ENCODE assay signal across 8 cellular contexts in the genomic region with DNA sequence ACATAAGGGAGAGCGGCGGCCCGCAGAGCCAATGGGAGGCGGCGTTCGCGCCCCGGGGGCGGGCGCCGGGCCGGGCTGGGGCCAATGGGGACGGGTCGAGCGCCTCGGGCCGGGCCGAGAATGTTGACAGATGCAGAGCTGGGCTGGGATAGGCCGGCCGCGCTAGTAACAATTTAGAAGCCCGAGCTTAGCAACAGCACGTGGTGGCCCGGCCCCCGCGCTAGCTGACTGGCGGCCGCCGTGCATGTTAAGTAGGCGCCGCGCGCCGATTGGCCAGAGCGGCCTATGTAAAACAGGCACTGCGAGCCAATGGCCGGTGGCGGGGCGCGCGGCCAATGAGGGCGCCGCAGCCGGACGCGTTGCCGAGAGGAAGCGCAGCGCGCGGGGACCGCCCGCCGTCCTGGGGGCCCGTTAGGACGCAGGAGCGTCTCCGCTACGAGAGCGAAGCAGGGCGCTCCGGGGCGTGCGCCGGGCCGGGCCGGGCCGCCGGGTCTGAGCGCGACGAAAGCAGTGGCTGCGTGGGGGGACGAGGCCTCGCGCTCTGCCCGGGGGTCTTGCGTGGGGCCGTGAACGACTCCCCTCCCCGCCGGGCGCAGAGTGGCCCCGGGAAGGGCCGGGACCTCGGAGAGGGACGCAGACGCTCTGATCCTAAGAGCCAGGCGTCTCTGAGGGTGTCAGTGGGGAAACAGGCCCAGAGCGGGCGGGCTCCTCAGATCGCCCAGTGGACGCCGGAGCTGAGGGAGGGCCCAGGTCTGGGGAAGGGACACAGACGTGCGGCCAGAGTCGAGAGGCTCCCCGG. TPM values are rescaled to one million over a fixed set of nuclear protein-coding genes. Genes with fewer than 3 reads are reported as not detected.
DNase-seq lines count a peak whose midpoint lies in the region; ATAC-seq, FAIRE-seq and TF ChIP-seq lines count a peak whose summit lies in the region.

No MANE protein-coding gene starts in this region.

- TF ChIP-seq EP300 in HepG2 (IDR thresholded peaks at IDR 0.05; ENCODE audit: low read depth in 2 of 2, low read length in 2 of 2) (peak in 1 of 2 experiments; percentile 69; a peak in 2 of 4 replicates), HepG2 (CRISPR knock-in tag; IDR thresholded peaks at IDR 0.05; ENCODE audit: borderline replicate concordance) (no peak)

- POLR2A ChIA-PET in HepG2 (lab: Yijun Ruan, JAX), result interaction anchor here (0.6 to 1.3 kb wide), 6 partner anchors 12 to 274 kb away, joined by 3 to 11 read pairs (median 3); a partner anchor contains a TSS

- no peaks in the 10 kb centered on the region for H3K9me3 Mint-ChIP-seq in CD4-positive, CD25-positive, alpha-beta regulatory T cell

- H3K4me3 Mint-ChIP-seq in CD4-positive, CD25-positive, alpha-beta regulatory T cell, result peak overlapping the region; percentile 78 to 97 (median 83)

- FAIRE-seq in HepG2 (lab: Jason Lieb, UNC), result peak; percentile 69

- no peaks in the 10 kb centered on the region for H4K20me1 ChIP-seq in HepG2 (ENCODE audit: insufficient read depth, low read length)

- in situ Hi-C loops in HepG2 (cut with HindIII; ENCODE audit: extremely low pct_ligation_motif_present, low pct_unique_long_range_greater_than_20kb), result no loop called here

- H3K36me3 Mint-ChIP-seq in CD4-positive, CD25-positive, alpha-beta regulatory T cell, result no peaks in the 10 kb centered on the region

- TF ChIP-seq RAD21 in HepG2 (CRISPR knock-in tag; IDR thresholded peaks at IDR 0.05), result peak; percentile 23; the same call in 1 of the 2 replicates

- no peaks in the 10 kb centered on the region for H3K27me3 ChIP-seq in CD4-positive, CD25-positive, alpha-beta regulatory T cell (ENCODE audit: control insufficient read depth, insufficient read depth, low read length)
- peaks cover 11 to 28% of the 10 kb centered on the region in 2 experiments; a peak in 3 of 5 replicates for H3K27me3 ChIP-seq in HepG2 (ENCODE audit: control insufficient read depth in 1 of 2, insufficient read depth in 2 of 2, low read length in 2 of 2)

- peak overlapping the region; percentile 77 for H3K9ac ChIP-seq in HepG2 (ENCODE audit: insufficient read depth, low read depth, low read length)

- ATAC-seq in CD4-positive, CD25-positive, alpha-beta regulatory T cell (ENCODE audit: low read depth in 2 of 2), result peak; percentile 90 to 93
- ATAC-seq in GM19438 (IDR thresholded peaks at IDR 0.05; ENCODE audit: low read depth, unreplicated experiment) (peak; percentile 89), HG03571 (IDR thresholded peaks at IDR 0.05; ENCODE audit: unreplicated experiment) (peak; percentile 88), HepG2 (peak; percentile 91)

- H3K4me1 Mint-ChIP-seq in CD4-positive, CD25-positive, alpha-beta regulatory T cell, result peaks cover 0 to 18% (median 2%) of the 10 kb centered on the region in 4 donors

- peaks cover 9% of the 10 kb centered on the region for H3K79me2 ChIP-seq in HepG2 (ENCODE audit: insufficient read depth, low read length)

- intact Hi-C loops in HepG2 (cut with micrococcal nuclease; ENCODE audit: unreplicated experiment), result loop anchor here (1.0 kb wide), 1 partner anchor 20 kb away; a partner anchor contains a TSS

- peak in 1 of 2 experiments; percentile 61; a peak in 2 of 4 replicates for TF ChIP-seq POLR2A in HepG2 (IDR thresholded peaks at IDR 0.05; ENCODE audit: insufficient read depth in 1 of 2, low read depth in 2 of 2, low read length in 2 of 2)

- H3K4me1 ChIP-seq in CD4-positive, CD25-positive, alpha-beta regulatory T cell (ENCODE audit: control insufficient read depth, insufficient read depth, low read length, poor library complexity, severe bottlenecking), result peaks cover 31% of the 10 kb centered on the region
- H3K4me1 ChIP-seq in HepG2 (ENCODE audit: insufficient read depth, low read length), result peaks cover 31% of the 10 kb centered on the region

- H3K4me3 ChIP-seq in CD4-positive, CD25-positive, alpha-beta regulatory T cell (ENCODE audit: low read depth, low read length), result no peak overlapping the region
- H3K4me3 ChIP-seq in HepG2 (replicated peaks in 1 of 3; ENCODE audit: insufficient read depth in 1 of 3, low read depth in 2 of 3, low read length in 3 of 3), result peak overlapping the region; percentile 50 to 76 (median 71); a peak in 5 of 6 replicates

- H3K4me2 ChIP-seq in HepG2 (ENCODE audit: low read depth, low read length), result peak overlapping the region; percentile 89

- WGBS in HepG2 (ENCODE audit: low lambda C conversion rate), result 0% methylated on average over 5 of the region's 98 CpGs

- peak overlapping the region; percentile 90 for H3K27ac ChIP-seq in CD4-positive, CD25-positive, alpha-beta regulatory T cell (ENCODE audit: insufficient read depth, low read length, poor library complexity, severe bottlenecking)
- H3K27ac ChIP-seq in HepG2 (ENCODE audit: extremely low read length, insufficient read depth, low read length), result peak overlapping the region; percentile 83

- H3K27ac Mint-ChIP-seq in CD4-positive, CD25-positive, alpha-beta regulatory T cell, result peak overlapping the region; percentile 64 to 71 (median 66)

- no peaks in the 10 kb centered on the region for H3K9me3 ChIP-seq in CD4-positive, CD25-positive, alpha-beta regulatory T cell (ENCODE audit: control insufficient read depth in 2 of 2, low read length in 2 of 2)
- H3K9me3 ChIP-seq in HepG2 (ENCODE audit: low read length), result no peaks in the 10 kb centered on the region

- no peak for TF ChIP-seq CTCF in HepG2 (CRISPR knock-in tag; IDR thresholded peaks at IDR 0.05)

- peaks cover 18% of the 10 kb centered on the region for H3K36me3 ChIP-seq in CD4-positive, CD25-positive, alpha-beta regulatory T cell (ENCODE audit: control insufficient read depth, insufficient read depth, low read length)
- H3K36me3 ChIP-seq in HepG2 (replicated peaks in 1 of 2; ENCODE audit: control insufficient read depth in 1 of 2, insufficient read depth in 2 of 2, low read length in 2 of 2), result 0 out of 5 replicates have a peak, but pooled peaks cover 1 to 3% of the 10 kb centered on the region in 2 experiments

- H3K27me3 Mint-ChIP-seq in CD4-positive, CD25-positive, alpha-beta regulatory T cell, result no peaks in the 10 kb centered on the region

- no TSS peak for BruUV-seq in HepG2 (replicated peaks; lab: Mats Ljungman, UMichigan)

- no peak overlapping the region for H2AFZ ChIP-seq in HepG2 (ENCODE audit: low read length)

- CTCF ChIA-PET in HepG2 (lab: Yijun Ruan, JAX; ENCODE audit: low intra/inter-chr PET ratio, low total read pairs), result no interaction called here

- DNase-seq in CD4-positive, CD25-positive, alpha-beta regulatory T cell, result peak; percentile 96 to 100 (median 99)
- peak; percentile 89 for DNase-seq in NCI-H774 (lab: John Stamatoyannopoulos, UW)
- peak; percentile 95 to 96 for DNase-seq in activated CD4-positive, alpha-beta T cell treated with anti-CD3 and anti-CD28 coated beads, Interleukin-2, amount 50 U/mL, for 48 hours
- DNase-seq in dermis microvascular lymphatic vessel endothelial cell (ENCODE audit: low read depth in 2 of 2), result peak; percentile 98 to 100
- DNase-seq in HepG2 (ENCODE audit: low spot score), result peak; percentile 97
- peak; percentile 95 for DNase-seq in stimulated activated CD4-positive, alpha-beta T cell treated with anti-CD3 and anti-CD28 coated beads, Interleukin-2, amount 100 ng/mL, for 48 hours

RNA-seq across cellular contexts. Expression of a gene that starts 0.4 kb away (rescaled TPM):
- 121 TPM for total RNA-seq in CD4-positive, CD25-positive, alpha-beta regulatory T cell
- polyA plus RNA-seq in CD4-positive, CD25-positive, alpha-beta regulatory T cell, result 10 to 100 TPM; 34.3 to 60.4 (median 47.2) TPM
- total RNA-seq in dermis microvascular lymphatic vessel endothelial cell, result 48.7 and 62.6 TPM in 2 replicates
- total RNA-seq in HepG2 (2016; rRNA removed; fragmentation: Illumina TruSeq; extraction: Trizol), result 19.6 and 31.3 TPM in 2 replicates
- 36.9 and 47.9 TPM in 2 replicates for total RNA-seq in HepG2 (2016; cell fraction: cytosol; rRNA removed; fragmentation: Illumina TruSeq; extraction: Trizol; ENCODE audit: low read depth)
- total RNA-seq in HepG2 (2016; cell fraction: insoluble cytoplasmic fraction; rRNA removed; fragmentation: Illumina TruSeq; extraction: Trizol), result 17.4 and 29.0 TPM in 2 replicates
- 44.7 and 51.6 TPM in 2 replicates for total RNA-seq in HepG2 (2016; cell fraction: membrane; rRNA removed; fragmentation: Illumina TruSeq; extraction: Trizol)
- 17.8 and 19.3 TPM in 2 replicates for total RNA-seq in HepG2 (2016; cell fraction: nucleus; rRNA removed; fragmentation: Illumina TruSeq; extraction: Trizol)
- polyA plus RNA-seq in HepG2 (2011; rRNA removed), result 29.0 and 35.5 TPM in 2 replicates
- polyA plus RNA-seq in HepG2 (2011; cell fraction: cytosol; rRNA removed), result 18.8 and 32.8 TPM in 2 replicates
- 55.8 and 75.6 TPM in 2 replicates for polyA plus RNA-seq in HepG2 (2011; cell fraction: nucleus; rRNA removed)
- polyA plus RNA-seq in HepG2 (2012), result 13.3 and 19.0 TPM in 2 replicates
- 75.4 and 78.8 TPM in 2 replicates for polyA plus RNA-seq in HepG2 (2016; cell fraction: cytosol; fragmentation: Illumina TruSeq; extraction: Trizol; ENCODE audit: low read depth)
- polyA plus RNA-seq in HepG2 (2016; cell fraction: insoluble cytoplasmic fraction; fragmentation: Illumina TruSeq; extraction: Trizol; ENCODE audit: low read depth), result 24.7 and 25.4 TPM in 2 replicates
- polyA plus RNA-seq in HepG2 (2016; cell fraction: membrane; fragmentation: Illumina TruSeq; extraction: Trizol; ENCODE audit: low read depth), result 58.0 and 61.9 TPM in 2 replicates
- 40.4 and 42.9 TPM in 2 replicates for polyA plus RNA-seq in HepG2 (2016; cell fraction: nucleus; fragmentation: Illumina TruSeq; extraction: Trizol; ENCODE audit: insufficient read depth, low read depth)
- polyA minus RNA-seq in HepG2 (2011; rRNA and poly(A)+ RNA removed; ENCODE audit: low replicate concordance), result 56.0 and 71.8 TPM in 2 replicates
- polyA minus RNA-seq in HepG2 (2011; cell fraction: cytosol; rRNA and poly(A)+ RNA removed), result 16.4 and 18.3 TPM in 2 replicates
- polyA minus RNA-seq in HepG2 (2011; cell fraction: nucleus; rRNA and poly(A)+ RNA removed), result 38.0 and 41.2 TPM in 2 replicates

RNA-seq across cellular contexts. Expression of a gene that starts 20.4 kb away (rescaled TPM):
- total RNA-seq in CD4-positive, CD25-positive, alpha-beta regulatory T cell, result 140 TPM
- 10 to 100 TPM; 27.5 to 29.8 (median 28.4) TPM for polyA plus RNA-seq in CD4-positive, CD25-positive, alpha-beta regulatory T cell
- total RNA-seq in dermis microvascular lymphatic vessel endothelial cell (5.8 and 7.0 TPM in 2 replicates), HepG2 (2016; rRNA removed; fragmentation: Illumina TruSeq; extraction: Trizol) (12.6 and 16.3 TPM in 2 replicates)
- total RNA-seq in HepG2 (2016; cell fraction: cytosol; rRNA removed; fragmentation: Illumina TruSeq; extraction: Trizol; ENCODE audit: low read depth), result 0.71 TPM in 2 replicates
- total RNA-seq in HepG2 (2016; cell fraction: insoluble cytoplasmic fraction; rRNA removed; fragmentation: Illumina TruSeq; extraction: Trizol), result 12.9 and 15.5 TPM in 2 replicates
- total RNA-seq in HepG2 (2016; cell fraction: membrane; rRNA removed; fragmentation: Illumina TruSeq; extraction: Trizol), result 3.8 and 4.0 TPM in 2 replicates
- 10.8 and 13.7 TPM in 2 replicates for total RNA-seq in HepG2 (2016; cell fraction: nucleus; rRNA removed; fragmentation: Illumina TruSeq; extraction: Trizol)
- 3.3 and 3.9 TPM in 2 replicates for polyA plus RNA-seq in HepG2 (2011; rRNA removed)
- 1.8 and 1.9 TPM in 2 replicates for polyA plus RNA-seq in HepG2 (2011; cell fraction: cytosol; rRNA removed)
- polyA plus RNA-seq in HepG2 (2011; cell fraction: nucleus; rRNA removed), result 4.8 and 5.1 TPM in 2 replicates
- 5.4 and 6.4 TPM in 2 replicates for polyA plus RNA-seq in HepG2 (2012)
- 0.45 and 0.70 TPM in 2 replicates for polyA plus RNA-seq in HepG2 (2016; cell fraction: cytosol; fragmentation: Illumina TruSeq; extraction: Trizol; ENCODE audit: low read depth)
- 12.2 and 12.5 TPM in 2 replicates for polyA plus RNA-seq in HepG2 (2016; cell fraction: insoluble cytoplasmic fraction; fragmentation: Illumina TruSeq; extraction: Trizol; ENCODE audit: low read depth)
- 1.8 TPM in 2 replicates for polyA plus RNA-seq in HepG2 (2016; cell fraction: membrane; fragmentation: Illumina TruSeq; extraction: Trizol; ENCODE audit: low read depth)
- polyA plus RNA-seq in HepG2 (2016; cell fraction: nucleus; fragmentation: Illumina TruSeq; extraction: Trizol; ENCODE audit: insufficient read depth, low read depth), result 26.7 and 27.4 TPM in 2 replicates
- polyA minus RNA-seq in HepG2 (2011; rRNA and poly(A)+ RNA removed; ENCODE audit: low replicate concordance), result 1.8 and 2.1 TPM in 2 replicates
- 2.2 and 3.3 TPM in 2 replicates for polyA minus RNA-seq in HepG2 (2011; cell fraction: cytosol; rRNA and poly(A)+ RNA removed)
- polyA minus RNA-seq in HepG2 (2011; cell fraction: nucleus; rRNA and poly(A)+ RNA removed), result 5.8 and 6.0 TPM in 2 replicates

RNA-seq across cellular contexts. Expression of a gene that starts 20.4 kb away (rescaled TPM):
- total RNA-seq in CD4-positive, CD25-positive, alpha-beta regulatory T cell, result 4.9 TPM
- 1 to 10 TPM in 1 of 4 donors, under 1 TPM in 3; 0.46 to 1.7 (median 0.92) TPM for polyA plus RNA-seq in CD4-positive, CD25-positive, alpha-beta regulatory T cell
- total RNA-seq in dermis microvascular lymphatic vessel endothelial cell (1.9 TPM in 2 replicates), HepG2 (2016; rRNA removed; fragmentation: Illumina TruSeq; extraction: Trizol) (0.60 and 0.93 TPM in 2 replicates)
- 2.3 and 2.5 TPM in 2 replicates for total RNA-seq in HepG2 (2016; cell fraction: cytosol; rRNA removed; fragmentation: Illumina TruSeq; extraction: Trizol; ENCODE audit: low read depth)
- total RNA-seq in HepG2 (2016; cell fraction: insoluble cytoplasmic fraction; rRNA removed; fragmentation: Illumina TruSeq; extraction: Trizol), result 0.68 and 1.1 TPM in 2 replicates
- total RNA-seq in HepG2 (2016; cell fraction: membrane; rRNA removed; fragmentation: Illumina TruSeq; extraction: Trizol), result 1.6 and 1.9 TPM in 2 replicates
- total RNA-seq in HepG2 (2016; cell fraction: nucleus; rRNA removed; fragmentation: Illumina TruSeq; extraction: Trizol), result 1.1 and 1.5 TPM in 2 replicates
- 1.2 and 1.5 TPM in 2 replicates for polyA plus RNA-seq in HepG2 (2011; rRNA removed)
- 0.81 and 3.7 TPM in 2 replicates for polyA plus RNA-seq in HepG2 (2011; cell fraction: cytosol; rRNA removed)
- 2.7 and 3.7 TPM in 2 replicates for polyA plus RNA-seq in HepG2 (2011; cell fraction: nucleus; rRNA removed)
- polyA plus RNA-seq in HepG2 (2012), result 0.39 and 0.48 TPM in 2 replicates
- polyA plus RNA-seq in HepG2 (2016; cell fraction: cytosol; fragmentation: Illumina TruSeq; extraction: Trizol; ENCODE audit: low read depth), result 1.0 and 1.4 TPM in 2 replicates
- polyA plus RNA-seq in HepG2 (2016; cell fraction: insoluble cytoplasmic fraction; fragmentation: Illumina TruSeq; extraction: Trizol; ENCODE audit: low read depth), result 0.57 and 1.2 TPM in 2 replicates
- 0.90 and 1.4 TPM in 2 replicates for polyA plus RNA-seq in HepG2 (2016; cell fraction: membrane; fragmentation: Illumina TruSeq; extraction: Trizol; ENCODE audit: low read depth)
- 0.88 and 2.2 TPM in 2 replicates for polyA plus RNA-seq in HepG2 (2016; cell fraction: nucleus; fragmentation: Illumina TruSeq; extraction: Trizol; ENCODE audit: insufficient read depth, low read depth)
- polyA minus RNA-seq in HepG2 (2011; rRNA and poly(A)+ RNA removed; ENCODE audit: low replicate concordance), result 0.44 and 0.96 TPM in 2 replicates
- polyA minus RNA-seq in HepG2 (2011; cell fraction: cytosol; rRNA and poly(A)+ RNA removed), result 1.2 and 1.3 TPM in 2 replicates
- 0.75 and 1.2 TPM in 2 replicates for polyA minus RNA-seq in HepG2 (2011; cell fraction: nucleus; rRNA and poly(A)+ RNA removed)
